1 cellular context compared by ENCODE assay signal in genomic region chr19:1511318-1511988, GRCh38.
TF ChIP-seq lines count a peak whose summit lies in the region.

No MANE protein-coding gene starts in this region.

TF ChIP-seq in HCT116, 20 proteins besides CTCF, POLR2A, EP300 and RAD21:
- TF ChIP-seq ELF1 (IDR thresholded peaks at IDR 0.05; ENCODE audit: borderline replicate concordance, low read depth) = no peak
